In genomic region chr5:1185038-1185651, GRCh38 we compare ENCODE assay signal across 25 cellular contexts. TPM values are rescaled to one million over a fixed set of nuclear protein-coding genes. Genes with fewer than 3 reads are reported as not detected.
A peak's percentile ranks its signal among the peaks of the same experiment; 100 is the strongest.
DNase-seq lines count a peak whose midpoint lies in the region; ATAC-seq and TF ChIP-seq lines count a peak whose summit lies in the region.
"Had no signal": no experiment of that assay in that cellular context is flagged by ENCODE, and none has a peak within 500 bp of the region (broad histone marks: within the 10 kb centered on the region; RNA-seq: fewer than 3 reads in every experiment).

No MANE protein-coding gene starts in this region.

- H3K27ac Mint-ChIP-seq in progenitor cell of endocrine pancreas (peak overlapping the region; percentile 91), glutamatergic neuron (ENCODE audit: unreplicated experiment) (no peak overlapping the region)
- H3K27ac Mint-ChIP-seq: CD4-positive, alpha-beta memory T cell; IgD-negative memory B cell had no signal

- H3K36me3 ChIP-seq in RWPE2 (ENCODE audit: low read depth) = no peaks in the 10 kb centered on the region
- H3K36me3 ChIP-seq in body of pancreas (replicated peaks in 1 of 2; ENCODE audit: insufficient read depth in 1 of 2, low read depth in 2 of 2) = no peaks in the 10 kb centered on the region
- no peaks in the 10 kb centered on the region for H3K36me3 ChIP-seq in mesenchymal stem cell (ENCODE audit: control insufficient read depth in 1 of 2, insufficient read depth in 2 of 2, low read depth in 1 of 2, low read length in 2 of 2)
- H3K36me3 ChIP-seq: BLaER1 treated with 17β-estradiol and CSF1 and Interleukin-3, amounts not matched to agents 10 nM and 100 nM had no signal

- DNase-seq in RWPE2 (ENCODE audit: low spot score) (peak; percentile 19), body of pancreas (peak in 1 of 4 donors; percentile 2), mesenchymal stem cell (no peak), progenitor cell of endocrine pancreas (ENCODE audit: low spot score, unreplicated experiment) (no peak), glutamatergic neuron (no peak)
- no peak for DNase-seq in effector CD8-positive, alpha-beta T cell (lab: John Stamatoyannopoulos, UW)
- no peak for DNase-seq in stimulated activated CD4-positive, alpha-beta T cell treated with anti-CD3 and anti-CD28 coated beads, Interleukin-4, amount 100 ng/mL, for 1 hour
- DNase-seq: CD4-positive, alpha-beta memory T cell; DMS 273 treated with DMSO at 0.1 percent for 48 hours; DMS79 treated with DMSO at 0.1 percent for 48 hours; Kasumi-1; NCI-H1417; NCI-H187; NCI-H446; NCI-H526 treated with DMSO at 0.1 percent for 48 hours; SHP77 treated with DMSO at 0.1 percent for 48 hours had no signal

- H3K23ac ChIP-seq in mesenchymal stem cell (ENCODE audit: low read length in 2 of 2) = no peak overlapping the region

- TF ChIP-seq CTCF in RWPE2 (IDR thresholded peaks at IDR 0.05; ENCODE audit: poor library complexity, severe bottlenecking) (no peak), body of pancreas (IDR thresholded peaks at IDR 0.05) (no peak), progenitor cell of endocrine pancreas (IDR thresholded peaks at IDR 0.05; ENCODE audit: unreplicated experiment) (no peak), glutamatergic neuron (IDR thresholded peaks at IDR 0.05; ENCODE audit: partially characterized antibody, unreplicated experiment) (no peak)

- no peak overlapping the region for H2BK120ac ChIP-seq in mesenchymal stem cell (ENCODE audit: low read depth, low read length)

- H2BK5ac ChIP-seq in mesenchymal stem cell (ENCODE audit: low read depth, low read length, poor library complexity, severe bottlenecking) = no peak overlapping the region

- no peak overlapping the region for H3K4ac ChIP-seq in mesenchymal stem cell (ENCODE audit: low read depth in 1 of 2, low read length in 2 of 2)

- no peak overlapping the region for H3K14ac ChIP-seq in mesenchymal stem cell (ENCODE audit: low read length in 2 of 2)

- no peak overlapping the region for H3K4me3 ChIP-seq in RWPE2 (ENCODE audit: severe bottlenecking)
- H3K4me3 ChIP-seq in body of pancreas = no peak overlapping the region
- H3K4me3 ChIP-seq in mesenchymal stem cell (ENCODE audit: insufficient read depth in 1 of 2, low read depth in 1 of 2, low read length in 2 of 2) = no peak overlapping the region
- H3K4me3 ChIP-seq: BLaER1 treated with 17β-estradiol and CSF1 and Interleukin-3, amounts not matched to agents 10 nM and 100 nM; SK-N-MC had no signal

- no peak overlapping the region for H2AFZ ChIP-seq in mesenchymal stem cell (ENCODE audit: low read depth, low read length)

- no peaks in the 10 kb centered on the region for H3K79me1 ChIP-seq in mesenchymal stem cell (replicated peaks; ENCODE audit: low read length, poor library complexity, severe bottlenecking)

- 79 to 83% methylated on average over 10 of the region's 10 CpGs for WGBS in body of pancreas, 2 donors
- 88% methylated on average over 10 of the region's 10 CpGs for WGBS in mesenchymal stem cell

- no peak overlapping the region for H4K8ac ChIP-seq in mesenchymal stem cell (ENCODE audit: low read length)

- H3K27ac ChIP-seq in RWPE2 (ENCODE audit: poor library complexity, severe bottlenecking) (no peak overlapping the region), body of pancreas (peak overlapping the region; percentile 90 to 92 (median 92)), mesenchymal stem cell (ENCODE audit: low read length, poor library complexity, severe bottlenecking) (no peak overlapping the region)
- H3K27ac ChIP-seq: BLaER1 treated with 17β-estradiol and CSF1 and Interleukin-3, amounts not matched to agents 10 nM and 100 nM; SK-N-MC had no signal

- no peak overlapping the region for H2BK15ac ChIP-seq in mesenchymal stem cell (ENCODE audit: low read depth, poor library complexity, severe bottlenecking)

- H3K27me3 Mint-ChIP-seq in progenitor cell of endocrine pancreas (no peaks in the 10 kb centered on the region), glutamatergic neuron (ENCODE audit: unreplicated experiment) (peaks cover 2% of the 10 kb centered on the region)

- H3K4me2 ChIP-seq in mesenchymal stem cell (ENCODE audit: low read length, poor library complexity, severe bottlenecking) = no peak overlapping the region
- H3K4me2 ChIP-seq: BLaER1 treated with 17β-estradiol and CSF1 and Interleukin-3, amounts not matched to agents 10 nM and 100 nM had no signal

- H3K36me3 Mint-ChIP-seq in progenitor cell of endocrine pancreas (ENCODE audit: insufficient read depth) (no peaks in the 10 kb centered on the region), glutamatergic neuron (ENCODE audit: unreplicated experiment) (no peaks in the 10 kb centered on the region)
- H3K36me3 Mint-ChIP-seq: CD4-positive, alpha-beta memory T cell; IgD-negative memory B cell had no signal

- H3K27me3 ChIP-seq in RWPE2 (ENCODE audit: insufficient read depth, poor library complexity, severe bottlenecking) (peaks cover 21% of the 10 kb centered on the region), body of pancreas (no peaks in the 10 kb centered on the region), mesenchymal stem cell (ENCODE audit: control insufficient read depth in 1 of 2, insufficient read depth in 1 of 2, low read length in 2 of 2) (peaks cover 20 to 60% of the 10 kb centered on the region in 2 experiments)

- H3K4me1 ChIP-seq in RWPE2 (ENCODE audit: insufficient read depth, poor library complexity, severe bottlenecking) = no peaks in the 10 kb centered on the region
- H3K4me1 ChIP-seq in body of pancreas = peaks cover 84% of the 10 kb centered on the region
- no peaks in the 10 kb centered on the region for H3K4me1 ChIP-seq in mesenchymal stem cell (ENCODE audit: control insufficient read depth, insufficient read depth, low read depth, low read length)

- no peak for TF ChIP-seq POLR2A in body of pancreas (IDR thresholded peaks at IDR 0.05)

- H3K4me3 Mint-ChIP-seq in progenitor cell of endocrine pancreas (ENCODE audit: low read depth) = no peak overlapping the region
- no peak overlapping the region for H3K4me3 Mint-ChIP-seq in glutamatergic neuron (ENCODE audit: unreplicated experiment)
- H3K4me3 Mint-ChIP-seq: CD4-positive, alpha-beta memory T cell; IgD-negative memory B cell had no signal

- H3K9me3 ChIP-seq in RWPE2 (ENCODE audit: severe bottlenecking) (no peaks in the 10 kb centered on the region), body of pancreas (no peaks in the 10 kb centered on the region), mesenchymal stem cell (ENCODE audit: control insufficient read depth, low read length) (no peaks in the 10 kb centered on the region)
- H3K9me3 ChIP-seq: BLaER1 treated with 17β-estradiol and CSF1 and Interleukin-3, amounts not matched to agents 10 nM and 100 nM; Caco-2 had no signal

- ATAC-seq in RWPE2 (ENCODE audit: low read depth) (no peak), body of pancreas (no peak), GM19324 (IDR thresholded peaks at IDR 0.05; ENCODE audit: low FRiP score, unreplicated experiment) (no peak)

- H3K9me3 Mint-ChIP-seq in progenitor cell of endocrine pancreas (ENCODE audit: low read depth) (no peaks in the 10 kb centered on the region), glutamatergic neuron (ENCODE audit: unreplicated experiment) (no peaks in the 10 kb centered on the region)
- H3K9me3 Mint-ChIP-seq: IgD-negative memory B cell had no signal

- H2BK12ac ChIP-seq in mesenchymal stem cell (ENCODE audit: low read length in 2 of 2) = no peak overlapping the region

- H3K18ac ChIP-seq in mesenchymal stem cell (ENCODE audit: low read depth in 1 of 2, low read length in 2 of 2) = no peak overlapping the region

- peak overlapping the region; percentile 14 for H4K91ac ChIP-seq in mesenchymal stem cell (ENCODE audit: low read length)

- intact Hi-C loops in body of pancreas (cut with DNase I) = no loop called here

- H2AK5ac ChIP-seq in mesenchymal stem cell (ENCODE audit: low read length, severe bottlenecking) = no peak overlapping the region

- H3K9ac ChIP-seq in mesenchymal stem cell (ENCODE audit: low read length) = no peak overlapping the region
- H3K9ac ChIP-seq: BLaER1 treated with 17β-estradiol and CSF1 and Interleukin-3, amounts not matched to agents 10 nM and 100 nM had no signal

- H3K4me1 Mint-ChIP-seq in progenitor cell of endocrine pancreas (ENCODE audit: low read depth) (peaks cover 41% of the 10 kb centered on the region), glutamatergic neuron (ENCODE audit: low read depth, unreplicated experiment) (peaks cover 2% of the 10 kb centered on the region)
- H3K4me1 Mint-ChIP-seq: CD4-positive, alpha-beta memory T cell; IgD-negative memory B cell had no signal

RNA-seq across cellular contexts. Expression of gene SLC6A19, which starts 16.2 kb away (rescaled TPM):
- total RNA-seq in body of pancreas (1 to 10 TPM in 1 of 2 donors, under 1 TPM in 1; 0.66 to 1.3 TPM), progenitor cell of endocrine pancreas (2.2 and 2.6 TPM in 2 replicates), glutamatergic neuron (ENCODE audit: unreplicated experiment) (not detected)
- polyA plus RNA-seq in mesenchymal stem cell (2013, experiment 1 of 2) = not detected
- not detected for polyA plus RNA-seq in mesenchymal stem cell (2013, experiment 2 of 2)
- total RNA-seq: CD4-positive, alpha-beta memory T cell; H4; HT1080; MCF 10A; RPMI7951 had no signal
- polyA plus RNA-seq: CD4-positive, alpha-beta memory T cell; IgD-negative memory B cell had no signal

RNA-seq across cellular contexts. Expression of gene SLC6A18, which starts 40.0 kb away (rescaled TPM):
- total RNA-seq in body of pancreas = not detected
- polyA plus RNA-seq in mesenchymal stem cell (2013, experiment 1 of 2) = not detected
- not detected for polyA plus RNA-seq in mesenchymal stem cell (2013, experiment 2 of 2)
- not detected in 2 replicates for total RNA-seq in progenitor cell of endocrine pancreas
- total RNA-seq in glutamatergic neuron (ENCODE audit: unreplicated experiment) = not detected
- total RNA-seq: Caco-2; CD4-positive, alpha-beta memory T cell; H4; HT1080; MCF 10A; RPMI7951 had no signal
- polyA plus RNA-seq: CD4-positive, alpha-beta memory T cell; IgD-negative memory B cell had no signal

Comparison
In these comparisons a context has a peak if more than half of its experiments do, and no peak if none do; other contexts are left out.
1. H3K27ac ChIP-seq: peak in body of pancreas (4 of 4); none in RWPE2 (single experiment) and mesenchymal stem cell (single experiment).